ENCODE assay signal across 1 cellular context in genomic region chr5:173053041-173053440, GRCh38.
TF ChIP-seq lines count a peak whose summit lies in the region.

No MANE protein-coding gene starts in this region.

TF ChIP-seq in K562, 482 proteins besides CTCF, POLR2A, EP300 and RAD21 (continued from another document):
- TF ChIP-seq KAT7 (CRISPR knock-in tag; IDR thresholded peaks at IDR 0.05; ENCODE audit: borderline replicate concordance), result no peak
- no peak for TF ChIP-seq ELK3 (CRISPR knock-in tag; IDR thresholded peaks at IDR 0.05)
